Comparison of ENCODE assay signal across 19 cellular contexts in the genomic region with DNA sequence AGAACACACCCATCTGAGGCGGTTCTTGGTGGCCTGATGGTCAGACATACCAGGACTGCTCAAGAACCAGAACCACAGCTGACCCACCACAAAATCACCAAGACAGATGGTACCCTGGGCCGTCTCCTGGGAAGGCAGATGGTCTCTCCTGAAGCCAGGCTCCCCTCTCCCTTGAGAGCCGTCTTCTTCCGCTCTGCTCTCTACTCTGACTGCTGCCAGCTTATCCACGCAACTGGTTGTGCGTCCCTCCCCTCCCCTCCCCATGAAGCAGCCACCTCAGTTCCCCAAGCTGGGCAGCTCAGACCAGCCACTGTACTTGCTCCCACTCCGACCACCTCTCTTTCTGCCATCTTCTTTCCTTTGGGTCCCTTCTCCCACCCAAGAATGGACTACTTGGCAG.
"Had no signal": no experiment of that assay in that cellular context is flagged by ENCODE, and none has a peak within 500 bp of the region (broad histone marks: within the 10 kb centered on the region; RNA-seq: fewer than 3 reads in every experiment).

No MANE protein-coding gene starts in this region.

- FAIRE-seq: endometrium, frontal cortex, keratinocyte, urothelium cell line had no signal

- DNase-seq: activated CD4-positive, CD25-positive, alpha-beta regulatory T cell; activated CD8-positive, alpha-beta memory T cell treated with anti-CD3 and anti-CD28 coated beads for 24 hours; activated naive CD4-positive, alpha-beta T cell treated with Interleukin-2 at 50 U/mL for 16 hours; anterior cingulate cortex; central memory CD4-positive, alpha-beta T cell; colonic mucosa; head of caudate nucleus; lower lobe of right lung; nephron progenitor cell; occipital lobe; stimulated activated naive CD4-positive, alpha-beta T cell treated with Interleukin-2 at 50 U/mL for 16 hours; T-helper 9 cell had no signal

- H3K27ac Mint-ChIP-seq: activated T-helper 2 cell treated with anti-CD3 and anti-CD28 coated beads, Interferon-gamma antibody, Interleukin-2, Interleukin-4, amounts not matched to agents 10 μg/mL and 5 μg/mL and 100 μg/mL, durations not matched to agents 14 hours and 24 hours and 36 hours; mesothelial cell of epicardium; nephron progenitor cell had no signal

- H3K4me3 Mint-ChIP-seq: brain, mesothelial cell of epicardium, nephron progenitor cell had no signal

- H3K9me3 Mint-ChIP-seq: activated T-helper 2 cell treated with anti-CD3 and anti-CD28 coated beads, Interferon-gamma antibody, Interleukin-2, Interleukin-4, amounts not matched to agents 10 μg/mL and 5 μg/mL and 100 μg/mL, durations not matched to agents 14 hours and 24 hours and 36 hours; mesothelial cell of epicardium; nephron progenitor cell had no signal

- H3K27me3 Mint-ChIP-seq: brain had no signal

- ATAC-seq: lower lobe of right lung had no signal

- H3K4me1 Mint-ChIP-seq: brain, mesothelial cell of epicardium, nephron progenitor cell had no signal
